ENCODE assay signal across 8 cellular contexts in genomic region chr9:5510360-5510931, GRCh38. TPM values are rescaled to one million over a fixed set of nuclear protein-coding genes. Genes with fewer than 3 reads are reported as not detected.
DNase-seq lines count a peak whose midpoint lies in the region; ATAC-seq and TF ChIP-seq lines count a peak whose summit lies in the region.

TSS of gene PDCD1LG2 (plus strand) at chr9:5510531. CDS start at chr9:5522547, 12,016 bp downstream.

- TF ChIP-seq POLR2A in breast epithelium (IDR thresholded peaks at IDR 0.05) (no peak), tibial nerve (IDR thresholded peaks at IDR 0.05) (no peak)

- peak; percentile 39 for DNase-seq in GM13976 (ENCODE audit: low spot score)
- DNase-seq in NCI-H226: peak; percentile 66
- no peak for DNase-seq in breast epithelium (ENCODE audit: low spot score in 2 of 2)
- DNase-seq in tibial nerve (ENCODE audit: low spot score in 2 of 2): no peak
- no peak for DNase-seq in D341Med (ENCODE audit: low spot score)
- DNase-seq in COLO668 (lab: John Stamatoyannopoulos, UW; ENCODE audit: unreplicated experiment): no peak

- H3K9me3 ChIP-seq in breast epithelium (no peaks in the 10 kb centered on the region), mesodermal cell (ENCODE audit: control insufficient read depth, low read length) (peaks cover 6% of the 10 kb centered on the region), tibial nerve (no peaks in the 10 kb centered on the region)

- H3K27ac ChIP-seq in breast epithelium (peak within 1 kb of the TSS; percentile 33 to 85), mesodermal cell (ENCODE audit: low read depth, low read length, severe bottlenecking) (peak within 1 kb of the TSS; percentile 97), tibial nerve (peak within 1 kb of the TSS in 3 of 4 donors; percentile 60 to 84 (median 70))

- in situ Hi-C loops in GM13976 (cut with MboI; ENCODE audit: low sequenced_read_pairs, unreplicated experiment): no loop called here

- no peaks in the 10 kb centered on the region for H3K4me1 ChIP-seq in breast epithelium
- H3K4me1 ChIP-seq in mesodermal cell (ENCODE audit: control insufficient read depth, insufficient read depth, low read length, poor library complexity, severe bottlenecking): peaks cover 34% of the 10 kb centered on the region
- H3K4me1 ChIP-seq in tibial nerve: peaks cover 0 to 11% (median 2%) of the 10 kb centered on the region in 4 donors

- no peaks in the 10 kb centered on the region for H3K27me3 ChIP-seq in breast epithelium
- no peaks in the 10 kb centered on the region for H3K27me3 ChIP-seq in tibial nerve

- H3K36me3 ChIP-seq in breast epithelium (no peaks in the 10 kb centered on the region), mesodermal cell (ENCODE audit: control insufficient read depth, insufficient read depth, low read length) (no peaks in the 10 kb centered on the region), tibial nerve (no peaks in the 10 kb centered on the region)

- TF ChIP-seq CTCF in GM13976 (IDR thresholded peaks at IDR 0.05; ENCODE audit: borderline replicate concordance, control extremely low read depth, extremely low read depth, insufficient read depth, missing control alignments): no peak
- no peak for TF ChIP-seq CTCF in breast epithelium (IDR thresholded peaks at IDR 0.05)
- no peak for TF ChIP-seq CTCF in tibial nerve (IDR thresholded peaks at IDR 0.05)

- intact Hi-C loops in breast epithelium (cut with DNase I; ENCODE audit: low total_unique reads): no loop called here

- peak; percentile 72 for ATAC-seq in GM21786 (IDR thresholded peaks at IDR 0.05; ENCODE audit: unreplicated experiment)

- H3K4me3 ChIP-seq in breast epithelium (peak within 1 kb of the TSS; percentile 28 to 61 (median 40)), mesodermal cell (ENCODE audit: extremely low read depth, insufficient read depth, low read length, poor library complexity, severe bottlenecking) (no peak within 1 kb of the TSS), tibial nerve (peak within 1 kb of the TSS in 3 of 4 donors; percentile 9 to 33 (median 32))

- WGBS in mesodermal cell (ENCODE audit: insufficient coverage in 2 of 2), 2 experiments: 57 to 70% methylated on average over 2 to 3 of the region's 4 CpGs
- 33 to 37% methylated on average over 4 of the region's 4 CpGs for WGBS in tibial nerve, 2 donors

- peak in 1 of 2 donors; percentile 53 for TF ChIP-seq EP300 in tibial nerve (IDR thresholded peaks at IDR 0.05)

RNA-seq across cellular contexts. Expression of gene PDCD1LG2, which starts in this region (rescaled TPM):
- total RNA-seq in breast epithelium (1 to 10 TPM; 1.6 to 8.0 (median 3.3) TPM), tibial nerve (1 to 10 TPM in 3 of 4 donors, under 1 TPM in 1; 0.44 to 3.1 (median 1.9) TPM)
- 0.77 TPM for polyA plus RNA-seq in mesodermal cell (2013, experiment 1 of 2)
- 0.81 TPM for polyA plus RNA-seq in mesodermal cell (2013, experiment 2 of 2)

Comparison
In these comparisons a context has a peak if more than half of its experiments do, and no peak if none do; other contexts are left out.
1. DNase-seq: peak in GM13976 (single experiment) and NCI-H226 (single experiment); none in breast epithelium (0 of 2), tibial nerve (0 of 2), D341Med (single experiment) and COLO668 (single experiment).
2. Peak in every context shown above with its lines, with median percentiles within 50 percentile points of each other: H3K27ac ChIP-seq.